In genomic region chr7:152464312-152465117, GRCh38 we compare ENCODE assay signal across 8 cellular contexts. TPM values are rescaled to one million over a fixed set of nuclear protein-coding genes. Genes with fewer than 3 reads are reported as not detected.
DNase-seq lines count a peak whose midpoint lies in the region; ATAC-seq and TF ChIP-seq lines count a peak whose summit lies in the region.

No MANE protein-coding gene starts in this region.

- peaks cover 0 to 2% (median 0%) of the 10 kb centered on the region in 3 donors for H3K27me3 Mint-ChIP-seq in CD14-positive monocyte (ENCODE audit: low read depth in 3 of 3)

- H3K4me3 ChIP-seq in epithelial cell of esophagus (ENCODE audit: low read length), result peak overlapping the region; percentile 64

- ATAC-seq in GM18873 (IDR thresholded peaks at IDR 0.05; ENCODE audit: low FRiP score, unreplicated experiment) (peak; percentile 26), HG03135 (IDR thresholded peaks at IDR 0.05; ENCODE audit: unreplicated experiment) (peak; percentile 38)

- intact Hi-C loops in CD14-positive monocyte (cut with micrococcal nuclease), result loop anchor here (5.0 kb wide), 2 partner anchors 37 to 213 kb away; partner anchors contain the start of gene XRCC2 (in 2 of the 2)

- no peaks in the 10 kb centered on the region for H3K36me3 Mint-ChIP-seq in CD14-positive monocyte

- peaks cover 0 to 7% (median 3%) of the 10 kb centered on the region in 7 donors for H3K9me3 Mint-ChIP-seq in CD14-positive monocyte

- DNase-seq in CD14-positive monocyte (ENCODE audit: low spot score) (peak; percentile 82), NCI-H526 treated with DMSO at 0.1 percent for 48 hours (lab: John Stamatoyannopoulos, UW) (peak; percentile 71), epithelial cell of esophagus (ENCODE audit: low read depth) (peak; percentile 77), mucosa of gallbladder (ENCODE audit: low spot score) (peak; percentile 60)
- DNase-seq in activated CD8-positive, alpha-beta memory T cell treated with anti-CD3 and anti-CD28 coated beads, Interleukin-2, amount 50 U/mL, for 1 hour (ENCODE audit: extremely low read depth), result peak; percentile 9
- DNase-seq in stimulated activated CD8-positive, alpha-beta memory T cell treated with anti-CD3 and anti-CD28 coated beads, Interleukin-4, amount 100 ng/mL, for 1 hour (ENCODE audit: low read depth in 2 of 2, low spot score in 1 of 2), result peak; percentile 35 to 40

- H3K4me3 Mint-ChIP-seq in CD14-positive monocyte, result peak overlapping the region; percentile 89 to 91

- no peak for TF ChIP-seq CTCF in CD14-positive monocyte (IDR thresholded peaks at IDR 0.05)
- TF ChIP-seq CTCF in epithelial cell of esophagus (IDR thresholded peaks at IDR 0.05; ENCODE audit: insufficient read depth, low read depth, low read length, missing control alignments), result no peak

- H3K4me1 Mint-ChIP-seq in CD14-positive monocyte, result peaks cover 31% of the 10 kb centered on the region

- peak overlapping the region; percentile 85 to 95 (median 90) for H3K27ac Mint-ChIP-seq in CD14-positive monocyte

RNA-seq across cellular contexts. Expression of gene KMT2C, which starts 28.7 kb away (rescaled TPM):
- polyA plus RNA-seq in CD14-positive monocyte, result 1 to 10 TPM; 4.5 to 7.3 TPM
- total RNA-seq in mucosa of gallbladder, result 85.0 TPM

Comparison
In these comparisons a context has a peak if more than half of its experiments do, and no peak if none do; other contexts are left out.
1. Peak in every context shown above with its lines: DNase-seq, ATAC-seq and H3K4me3 ChIP-seq.
2. DNase-seq: peak in every context shown above with its lines; median percentile 82 in CD14-positive monocyte; 77 in epithelial cell of esophagus; 71 in NCI-H526 treated with DMSO at 0.1 percent for 48 hours; 60 in mucosa of gallbladder; 38 in stimulated activated CD8-positive, alpha-beta memory T cell treated with anti-CD3 and anti-CD28 coated beads, Interleukin-4, amount 100 ng/mL, for 1 hour; 9 in activated CD8-positive, alpha-beta memory T cell treated with anti-CD3 and anti-CD28 coated beads, Interleukin-2, amount 50 U/mL, for 1 hour.